In the genomic region with DNA sequence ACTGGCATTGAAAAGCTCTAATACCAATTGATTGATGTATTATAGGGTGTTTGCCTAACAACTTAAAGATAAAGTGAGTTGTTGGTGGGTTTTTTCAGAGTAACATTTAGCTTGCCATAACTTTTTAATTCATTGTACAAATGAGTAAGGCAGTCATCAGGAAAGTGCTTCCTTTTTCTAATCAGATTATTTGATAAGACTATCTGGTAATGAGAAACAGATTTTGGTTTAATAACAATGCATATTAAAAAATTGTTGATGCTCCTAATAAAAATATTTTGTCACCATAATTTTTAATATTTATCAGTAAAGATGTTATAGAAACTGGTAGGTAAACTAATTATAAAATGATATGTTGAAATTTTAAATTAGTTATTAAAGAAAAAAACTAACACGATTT, we compare ENCODE assay signal across 20 cellular contexts. TPM values are rescaled to one million over a fixed set of nuclear protein-coding genes. Genes with fewer than 3 reads are reported as not detected.
DNase-seq lines count a peak whose midpoint lies in the region; ATAC-seq, FAIRE-seq and TF ChIP-seq lines count a peak whose summit lies in the region.
"Had no signal": no experiment of that assay in that cellular context is flagged by ENCODE, and none has a peak within 500 bp of the region (broad histone marks: within the 10 kb centered on the region; RNA-seq: fewer than 3 reads in every experiment).

No MANE protein-coding gene starts in this region.

- no peak for TF ChIP-seq CTCF in CD4-positive, alpha-beta T cell (IDR thresholded peaks at IDR 0.05)

- no peak for ATAC-seq in SK-N-SH treated with all-trans-retinoic acid at 6 μM for 48 hours
- ATAC-seq in CD4-positive, alpha-beta T cell (ENCODE audit: poor library complexity), result no peak

- H3K27me3 ChIP-seq in small intestine (ENCODE audit: control insufficient read depth in 2 of 2, insufficient read depth in 2 of 2, low read length in 2 of 2), result no peaks in the 10 kb centered on the region
- no peaks in the 10 kb centered on the region for H3K27me3 ChIP-seq in CD4-positive, alpha-beta T cell (ENCODE audit: control insufficient read depth, insufficient read depth, low read length)
- H3K27me3 ChIP-seq: BLaER1 had no signal

- H3K36me3 ChIP-seq in small intestine (ENCODE audit: control insufficient read depth in 2 of 2, insufficient read depth in 2 of 2, low read length in 2 of 2), result peaks cover 0 to 10% of the 10 kb centered on the region in 2 donors

- no peaks in the 10 kb centered on the region for H3K9me3 ChIP-seq in small intestine (ENCODE audit: control insufficient read depth, low read depth)
- no peaks in the 10 kb centered on the region for H3K9me3 ChIP-seq in CD4-positive, alpha-beta T cell (ENCODE audit: control insufficient read depth, low read length)
- H3K9me3 ChIP-seq: BLaER1 had no signal

- no peak overlapping the region for H3K27ac ChIP-seq in small intestine (ENCODE audit: low read depth in 1 of 2, low read length in 1 of 2)
- no peak overlapping the region for H3K27ac ChIP-seq in CD4-positive, alpha-beta T cell (ENCODE audit: low read depth, low read length)
- H3K27ac ChIP-seq: BLaER1, C4-2B, GM23248 had no signal

- H3K27me3 Mint-ChIP-seq in CD4-positive, alpha-beta T cell, result no peaks in the 10 kb centered on the region
- H3K27me3 Mint-ChIP-seq: B cell; CD4-positive, CD25-positive, alpha-beta regulatory T cell; CD8-positive, alpha-beta memory T cell had no signal

- POLR2A ChIA-PET in CD4-positive, alpha-beta T cell (lab: Charles Lee), result interaction anchor here (0.6 kb wide), 1 partner anchor 771 kb away, joined by 3 read pairs; no protein-coding TSS in a partner anchor

- no peaks in the 10 kb centered on the region for H3K9me3 Mint-ChIP-seq in CD4-positive, alpha-beta T cell
- H3K9me3 Mint-ChIP-seq: CD4-positive, CD25-positive, alpha-beta regulatory T cell; CD8-positive, alpha-beta memory T cell had no signal

- CTCF ChIA-PET in CD4-positive, alpha-beta T cell (lab: Charles Lee), result no interaction called here

- H3K4me3 ChIP-seq in small intestine (ENCODE audit: low read depth in 1 of 2, low read length in 2 of 2), result no peak overlapping the region
- H3K4me3 ChIP-seq: BLaER1, GM23248 had no signal

- FAIRE-seq in G401.6 (lab: Jason Lieb, UNC) (peak; percentile 88), endometrium (lab: Jason Lieb, UNC) (peak; percentile 84), small intestine (lab: Jason Lieb, UNC) (peak; percentile 94)
- FAIRE-seq: D721Med, H1 had no signal

- H3K4me3 Mint-ChIP-seq in CD4-positive, alpha-beta T cell, result no peak overlapping the region
- H3K4me3 Mint-ChIP-seq: B cell; CD4-positive, CD25-positive, alpha-beta regulatory T cell; CD8-positive, alpha-beta memory T cell had no signal

- intact Hi-C loops in CD4-positive, alpha-beta T cell (cut with DNase I, micrococcal nuclease), result no loop called here

- H3K36me3 Mint-ChIP-seq in CD4-positive, alpha-beta T cell (ENCODE audit: low read depth), result peaks cover 92% of the 10 kb centered on the region

- H3K4me1 ChIP-seq in small intestine (ENCODE audit: control insufficient read depth in 2 of 2, insufficient read depth in 1 of 2, low read depth in 1 of 2, low read length in 1 of 2), result no peaks in the 10 kb centered on the region
- H3K4me1 ChIP-seq: BLaER1 had no signal

- 95 to 100% (median 95%) methylated on average over 1 of the region's 1 CpG for WGBS in small intestine, 3 donors

- DNase-seq in small intestine (no peak), cerebellum (ENCODE audit: low spot score) (no peak), SW 1271 (lab: John Stamatoyannopoulos, UW) (no peak)
- no peak for DNase-seq in CD4-positive, alpha-beta T cell
- DNase-seq: 8988T; CD4-positive, CD25-positive, alpha-beta regulatory T cell; CD8-positive, alpha-beta memory T cell; DMS 273 treated with DMSO at 0.1 percent for 48 hours; DMS79 treated with DMSO at 0.1 percent for 48 hours; GM23248; H7; HCEC 1CT had no signal

- no peak overlapping the region for H3K27ac Mint-ChIP-seq in CD4-positive, alpha-beta T cell
- H3K27ac Mint-ChIP-seq: B cell; CD4-positive, CD25-positive, alpha-beta regulatory T cell had no signal

- H3K4me1 Mint-ChIP-seq in CD4-positive, alpha-beta T cell (ENCODE audit: low read depth), result no peaks in the 10 kb centered on the region
- H3K4me1 Mint-ChIP-seq: B cell had no signal

TF ChIP-seq in SK-N-SH treated with all-trans-retinoic acid at 6 μM for 48 hours, 23 proteins besides CTCF, POLR2A, EP300 and RAD21 (continues in another document):
- TF ChIP-seq BACH2 (CRISPR knock-in tag; IDR thresholded peaks at IDR 0.05; ENCODE audit: borderline replicate concordance) (no peak), ZNF8 (CRISPR knock-in tag; IDR thresholded peaks at IDR 0.05) (no peak), ZFP3 (CRISPR knock-in tag; IDR thresholded peaks at IDR 0.05) (no peak), OSR1 (CRISPR knock-in tag; IDR thresholded peaks at IDR 0.05) (no peak), CSDC2 (CRISPR knock-in tag; IDR thresholded peaks at IDR 0.05) (no peak), ISL1 (CRISPR knock-in tag; IDR thresholded peaks at IDR 0.05) (no peak), ZNF70 (CRISPR knock-in tag; IDR thresholded peaks at IDR 0.05) (no peak), TCF4 (CRISPR knock-in tag; IDR thresholded peaks at IDR 0.05; ENCODE audit: borderline replicate concordance) (peak; percentile 84), ZFP30 (CRISPR knock-in tag; IDR thresholded peaks at IDR 0.05) (no peak), TOX (CRISPR knock-in tag; IDR thresholded peaks at IDR 0.05; ENCODE audit: borderline replicate concordance) (no peak)
- TF ChIP-seq, protein P1, sequence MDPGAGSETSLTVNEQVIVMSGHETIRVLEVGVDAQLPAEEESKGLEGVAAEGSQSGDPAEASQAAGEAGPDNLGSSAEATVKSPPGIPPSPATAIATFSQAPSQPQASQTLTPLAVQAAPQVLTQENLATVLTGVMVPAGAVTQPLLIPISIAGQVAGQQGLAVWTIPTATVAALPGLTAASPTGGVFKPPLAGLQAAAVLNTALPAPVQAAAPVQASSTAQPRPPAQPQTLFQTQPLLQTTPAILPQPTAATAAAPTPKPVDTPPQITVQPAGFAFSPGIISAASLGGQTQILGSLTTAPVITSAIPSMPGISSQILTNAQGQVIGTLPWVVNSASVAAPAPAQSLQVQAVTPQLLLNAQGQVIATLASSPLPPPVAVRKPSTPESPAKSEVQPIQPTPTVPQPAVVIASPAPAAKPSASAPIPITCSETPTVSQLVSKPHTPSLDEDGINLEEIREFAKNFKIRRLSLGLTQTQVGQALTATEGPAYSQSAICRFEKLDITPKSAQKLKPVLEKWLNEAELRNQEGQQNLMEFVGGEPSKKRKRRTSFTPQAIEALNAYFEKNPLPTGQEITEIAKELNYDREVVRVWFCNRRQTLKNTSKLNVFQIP (CRISPR knock-in tag; IDR thresholded peaks at IDR 0.05; ENCODE audit: borderline replicate concordance, low read depth), result no peak
- TF ChIP-seq, protein P2, sequence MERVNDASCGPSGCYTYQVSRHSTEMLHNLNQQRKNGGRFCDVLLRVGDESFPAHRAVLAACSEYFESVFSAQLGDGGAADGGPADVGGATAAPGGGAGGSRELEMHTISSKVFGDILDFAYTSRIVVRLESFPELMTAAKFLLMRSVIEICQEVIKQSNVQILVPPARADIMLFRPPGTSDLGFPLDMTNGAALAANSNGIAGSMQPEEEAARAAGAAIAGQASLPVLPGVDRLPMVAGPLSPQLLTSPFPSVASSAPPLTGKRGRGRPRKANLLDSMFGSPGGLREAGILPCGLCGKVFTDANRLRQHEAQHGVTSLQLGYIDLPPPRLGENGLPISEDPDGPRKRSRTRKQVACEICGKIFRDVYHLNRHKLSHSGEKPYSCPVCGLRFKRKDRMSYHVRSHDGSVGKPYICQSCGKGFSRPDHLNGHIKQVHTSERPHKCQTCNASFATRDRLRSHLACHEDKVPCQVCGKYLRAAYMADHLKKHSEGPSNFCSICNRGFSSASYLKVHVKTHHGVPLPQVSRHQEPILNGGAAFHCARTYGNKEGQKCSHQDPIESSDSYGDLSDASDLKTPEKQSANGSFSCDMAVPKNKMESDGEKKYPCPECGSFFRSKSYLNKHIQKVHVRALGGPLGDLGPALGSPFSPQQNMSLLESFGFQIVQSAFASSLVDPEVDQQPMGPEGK (CRISPR knock-in tag; IDR thresholded peaks at IDR 0.05; ENCODE audit: borderline replicate concordance), result no peak
- TF ChIP-seq, protein P3, sequence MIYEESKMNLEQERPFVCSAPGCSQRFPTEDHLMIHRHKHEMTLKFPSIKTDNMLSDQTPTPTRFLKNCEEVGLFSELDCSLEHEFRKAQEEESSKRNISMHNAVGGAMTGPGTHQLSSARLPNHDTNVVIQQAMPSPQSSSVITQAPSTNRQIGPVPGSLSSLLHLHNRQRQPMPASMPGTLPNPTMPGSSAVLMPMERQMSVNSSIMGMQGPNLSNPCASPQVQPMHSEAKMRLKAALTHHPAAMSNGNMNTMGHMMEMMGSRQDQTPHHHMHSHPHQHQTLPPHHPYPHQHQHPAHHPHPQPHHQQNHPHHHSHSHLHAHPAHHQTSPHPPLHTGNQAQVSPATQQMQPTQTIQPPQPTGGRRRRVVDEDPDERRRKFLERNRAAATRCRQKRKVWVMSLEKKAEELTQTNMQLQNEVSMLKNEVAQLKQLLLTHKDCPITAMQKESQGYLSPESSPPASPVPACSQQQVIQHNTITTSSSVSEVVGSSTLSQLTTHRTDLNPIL (CRISPR knock-in tag; IDR thresholded peaks at IDR 0.05; ENCODE audit: low read depth), result no peak
- TF ChIP-seq, protein P4, sequence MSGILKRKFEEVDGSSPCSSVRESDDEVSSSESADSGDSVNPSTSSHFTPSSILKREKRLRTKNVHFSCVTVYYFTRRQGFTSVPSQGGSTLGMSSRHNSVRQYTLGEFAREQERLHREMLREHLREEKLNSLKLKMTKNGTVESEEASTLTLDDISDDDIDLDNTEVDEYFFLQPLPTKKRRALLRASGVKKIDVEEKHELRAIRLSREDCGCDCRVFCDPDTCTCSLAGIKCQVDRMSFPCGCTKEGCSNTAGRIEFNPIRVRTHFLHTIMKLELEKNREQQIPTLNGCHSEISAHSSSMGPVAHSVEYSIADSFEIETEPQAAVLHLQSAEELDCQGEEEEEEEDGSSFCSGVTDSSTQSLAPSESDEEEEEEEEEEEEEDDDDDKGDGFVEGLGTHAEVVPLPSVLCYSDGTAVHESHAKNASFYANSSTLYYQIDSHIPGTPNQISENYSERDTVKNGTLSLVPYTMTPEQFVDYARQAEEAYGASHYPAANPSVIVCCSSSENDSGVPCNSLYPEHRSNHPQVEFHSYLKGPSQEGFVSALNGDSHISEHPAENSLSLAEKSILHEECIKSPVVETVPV (CRISPR knock-in tag; IDR thresholded peaks at IDR 0.05), result peak; percentile 65; the same call in 1 of the 2 replicates

RNA-seq across cellular contexts. Expression of a gene that starts 51.3 kb away (rescaled TPM):
- 10 to 100 TPM; 18.0 to 26.8 (median 19.2) TPM for polyA plus RNA-seq in small intestine
- 10 to 100 TPM; 86.9 to 93.6 TPM for total RNA-seq in CD4-positive, alpha-beta T cell
- 244 TPM for total RNA-seq in cerebellum
